In the genomic region with DNA sequence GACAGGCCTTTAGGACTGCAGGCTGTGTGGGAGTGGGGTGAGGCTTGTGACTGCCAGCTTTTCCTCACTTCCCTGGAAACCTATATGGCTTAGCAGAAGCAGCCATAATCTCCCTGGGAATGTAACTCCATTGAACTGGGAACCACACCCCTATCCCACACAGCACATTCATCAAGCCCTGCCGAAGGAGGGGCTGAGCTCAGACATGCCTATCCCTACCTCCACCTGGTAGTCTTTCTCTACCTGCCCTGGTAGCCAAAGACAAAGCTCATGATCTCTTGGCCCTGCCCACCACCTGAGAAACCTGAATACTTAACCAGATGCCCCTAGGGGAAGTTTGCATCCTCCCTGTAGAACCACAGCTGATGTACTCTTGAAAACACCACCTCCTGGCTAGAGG, we compare ENCODE assay signal across 1 cellular context.
TF ChIP-seq lines count a peak whose summit lies in the region.

No MANE protein-coding gene starts in this region.

TF ChIP-seq in WTC11, 78 proteins besides CTCF, POLR2A, EP300 and RAD21:
- TF ChIP-seq OVOL2 (CRISPR knock-in tag; IDR thresholded peaks at IDR 0.05; ENCODE audit: borderline replicate concordance) (no peak), JUN (CRISPR knock-in tag; IDR thresholded peaks at IDR 0.05) (no peak), AR (CRISPR knock-in tag; IDR thresholded peaks at IDR 0.05) (no peak), CREB1 (CRISPR knock-in tag; IDR thresholded peaks at IDR 0.05) (no peak), ZNF671 (CRISPR knock-in tag; IDR thresholded peaks at IDR 0.05) (no peak)
TF ChIP-seq in WTC11: peak in this region for 0.
